ENCODE assay signal across 14 cellular contexts in genomic region chr9:136019041-136019680, GRCh38.
"Had no signal": no experiment of that assay in that cellular context is flagged by ENCODE, and none has a peak within 500 bp of the region (broad histone marks: within the 10 kb centered on the region; RNA-seq: fewer than 3 reads in every experiment).

No MANE protein-coding gene starts in this region.

- H3K27ac Mint-ChIP-seq: activated CD8-positive, alpha-beta T cell treated with anti-CD3 and anti-CD28 coated beads, Interleukin-2, amount 10 ng/mL, durations not matched to agents 7 days and 5 days; activated naive CD4-positive, alpha-beta T cell treated with anti-CD3 and anti-CD28 coated beads for 36 hours; activated naive CD8-positive, alpha-beta T cell treated with anti-CD3 and anti-CD28 coated beads, Interleukin-2, amount 50 U/mL, for 24 hours; immature natural killer cell had no signal

- DNase-seq: activated CD8-positive, alpha-beta T cell treated with anti-CD3 and anti-CD28 coated beads, Interleukin-2, amount 10 ng/mL, durations not matched to agents 7 days and 5 days; activated naive CD4-positive, alpha-beta T cell treated with anti-CD3 and anti-CD28 coated beads for 36 hours; activated naive CD8-positive, alpha-beta T cell treated with anti-CD3 and anti-CD28 coated beads, Interleukin-2, amount 50 U/mL, for 24 hours; aorta; cerebellar nuclear complex; effector memory CD8-positive, alpha-beta T cell; foreskin melanocyte; immature natural killer cell; stimulated activated CD4-positive, alpha-beta T cell treated with anti-CD3 and anti-CD28 coated beads, Interleukin-15, amount 100 ng/mL, for 24 hours; stimulated activated CD4-positive, alpha-beta T cell treated with anti-CD3 and anti-CD28 coated beads, Interleukin-4, amount 100 ng/mL, for 24 hours; stimulated activated naive CD8-positive, alpha-beta T cell treated with anti-CD3 and anti-CD28 coated beads, Interleukin-15, Interleukin-2, amounts not matched to agents 100 U/mL and 50 U/mL, for 24 hours; T1000; trophoblast cell had no signal

- H3K4me1 Mint-ChIP-seq: activated naive CD8-positive, alpha-beta T cell treated with anti-CD3 and anti-CD28 coated beads, Interleukin-2, amount 50 U/mL, for 24 hours had no signal

- ATAC-seq: activated CD8-positive, alpha-beta T cell treated with anti-CD3 and anti-CD28 coated beads, Interleukin-2, amount 10 ng/mL, durations not matched to agents 7 days and 5 days; activated naive CD8-positive, alpha-beta T cell treated with anti-CD3 and anti-CD28 coated beads, Interleukin-2, amount 50 U/mL, for 24 hours; effector memory CD8-positive, alpha-beta T cell; SK-N-SH treated with all-trans-retinoic acid at 6 μM for 48 hours; stimulated activated naive CD8-positive, alpha-beta T cell treated with anti-CD3 and anti-CD28 coated beads, Interleukin-15, Interleukin-2, amounts not matched to agents 100 U/mL and 50 U/mL, for 24 hours had no signal

- H3K9me3 Mint-ChIP-seq: activated naive CD4-positive, alpha-beta T cell treated with anti-CD3 and anti-CD28 coated beads for 36 hours; activated naive CD8-positive, alpha-beta T cell treated with anti-CD3 and anti-CD28 coated beads, Interleukin-2, amount 50 U/mL, for 24 hours; effector memory CD8-positive, alpha-beta T cell; immature natural killer cell had no signal

- H3K4me3 Mint-ChIP-seq: activated CD8-positive, alpha-beta T cell treated with anti-CD3 and anti-CD28 coated beads, Interleukin-2, amount 10 ng/mL, durations not matched to agents 7 days and 5 days; activated naive CD4-positive, alpha-beta T cell treated with anti-CD3 and anti-CD28 coated beads for 36 hours; activated naive CD8-positive, alpha-beta T cell treated with anti-CD3 and anti-CD28 coated beads, Interleukin-2, amount 50 U/mL, for 24 hours; effector memory CD8-positive, alpha-beta T cell; immature natural killer cell had no signal
